8 cellular contexts compared by ENCODE assay signal in genomic region chr7:43735802-43736603, GRCh38. TPM values are rescaled to one million over a fixed set of nuclear protein-coding genes. Genes with fewer than 3 reads are reported as not detected.
A peak's percentile ranks its signal among the peaks of the same experiment; 100 is the strongest.
DNase-seq lines count a peak whose midpoint lies in the region; ATAC-seq, FAIRE-seq and TF ChIP-seq lines count a peak whose summit lies in the region.

No MANE protein-coding gene starts in this region.

- POLR2A ChIA-PET in A549 (lab: Yijun Ruan, JAX): interaction anchor here (1.3 kb wide), 1 partner anchor 153 kb away, joined by 4 read pairs; the partner anchor contains the start of gene STK17A

- intact Hi-C loops in mucosa of descending colon (cut with DNase I, micrococcal nuclease): no loop called here

- H3K4me1 Mint-ChIP-seq in activated naive CD8-positive, alpha-beta T cell (ENCODE audit: low read depth): peaks cover 7% of the 10 kb centered on the region
- H3K4me1 Mint-ChIP-seq in HFFc6 (ENCODE audit: low read depth): peaks cover 10% of the 10 kb centered on the region

- no peak for DNase-seq in A549 (ENCODE audit: low read depth in 1 of 2, low spot score in 1 of 2)
- DNase-seq in mucosa of descending colon: no peak
- DNase-seq in D341Med (ENCODE audit: low spot score): no peak
- DNase-seq in germinal center (ENCODE audit: low spot score): no peak
- DNase-seq in HFFc6: no peak

- H3K4me3 ChIP-seq in A549 (no peak overlapping the region), mucosa of descending colon (no peak overlapping the region)

- H3K27ac ChIP-seq in A549: peak overlapping the region; percentile 33 to 55; a peak in 1 of 6 replicates

- peak overlapping the region; percentile 25; the same call in 1 of the 3 replicates for H3K4me2 ChIP-seq in A549

- WGBS in A549 (ENCODE audit: missing lambda C conversion rate): 35% methylated on average over 2 of the region's 2 CpGs

- ATAC-seq in A549: no peak
- ATAC-seq in GM19035 (IDR thresholded peaks at IDR 0.05; ENCODE audit: unreplicated experiment): peak; percentile 78
- ATAC-seq in HG03159 (IDR thresholded peaks at IDR 0.05; ENCODE audit: unreplicated experiment): peak; percentile 83
- no peak for ATAC-seq in mucosa of descending colon

- CTCF ChIA-PET in A549 (lab: Yijun Ruan, JAX): interaction anchor here (1.3 to 4.7 kb wide), 2 partner anchors 13 to 103 kb away, joined by 3 to 25 read pairs; no protein-coding TSS in a partner anchor

- no peak for TF ChIP-seq POLR2A in A549 (IDR thresholded peaks at IDR 0.05; ENCODE audit: low read length)

- H3K36me3 ChIP-seq in mucosa of descending colon (ENCODE audit: low read depth): no peaks in the 10 kb centered on the region

- no peaks in the 10 kb centered on the region for H3K36me3 Mint-ChIP-seq in activated naive CD8-positive, alpha-beta T cell
- no peaks in the 10 kb centered on the region for H3K36me3 Mint-ChIP-seq in HFFc6 (ENCODE audit: low read depth)

- no peak for TF ChIP-seq EP300 in A549 (IDR thresholded peaks at IDR 0.05)

- H3K4me1 ChIP-seq in A549: peaks cover 8% of the 10 kb centered on the region; the same call in 2 of the 3 replicates
- H3K4me1 ChIP-seq in mucosa of descending colon (ENCODE audit: low read depth): no peaks in the 10 kb centered on the region

- H3K27me3 Mint-ChIP-seq in activated naive CD8-positive, alpha-beta T cell: no peaks in the 10 kb centered on the region
- H3K27me3 Mint-ChIP-seq in HFFc6 (ENCODE audit: insufficient read depth): peaks cover 8% of the 10 kb centered on the region

- no peak for TF ChIP-seq CTCF in A549 (IDR thresholded peaks at IDR 0.05)
- TF ChIP-seq CTCF in mucosa of descending colon (IDR thresholded peaks at IDR 0.05): no peak
- TF ChIP-seq CTCF in HFFc6 (IDR thresholded peaks at IDR 0.05): no peak

- H3K9me3 ChIP-seq in A549 (no peaks in the 10 kb centered on the region), mucosa of descending colon (no peaks in the 10 kb centered on the region)

- no peak for FAIRE-seq in A549 (lab: Jason Lieb, UNC)

- H3K9me3 Mint-ChIP-seq in activated naive CD8-positive, alpha-beta T cell (ENCODE audit: low read depth): no peaks in the 10 kb centered on the region
- H3K9me3 Mint-ChIP-seq in HFFc6: no peaks in the 10 kb centered on the region

- H3K4me3 Mint-ChIP-seq in activated naive CD8-positive, alpha-beta T cell: no peak overlapping the region
- H3K4me3 Mint-ChIP-seq in HFFc6: no peak overlapping the region

- no peak for TF ChIP-seq RAD21 in A549 (conservative IDR thresholded peaks at IDR 0.05 in 1 of 2, IDR thresholded peaks at IDR 0.05 in 1 of 2)

- peak overlapping the region; percentile 34 for H3K27ac Mint-ChIP-seq in activated naive CD8-positive, alpha-beta T cell
- H3K27ac Mint-ChIP-seq in HFFc6: no peak overlapping the region

TF ChIP-seq in A549, 52 proteins besides CTCF, POLR2A, EP300 and RAD21:
- TF ChIP-seq CHD2 (IDR thresholded peaks at IDR 0.05; ENCODE audit: low read length, partially characterized antibody): no peak
- no peak for TF ChIP-seq NR3C1 (IDR thresholded peaks at IDR 0.05)
- 0 out of 4 replicates have a peak, but pooled peaks have one; percentile 19 to 44 for TF ChIP-seq CEBPB (IDR thresholded peaks at IDR 0.05)
- TF ChIP-seq FOSL2 (IDR thresholded peaks at IDR 0.05): no peak
- no peak for TF ChIP-seq FOSL2 (CRISPR knock-in tag; IDR thresholded peaks at IDR 0.05)
TF ChIP-seq in A549: peak in this region for 1.

RNA-seq across cellular contexts. Expression of gene COA1, which starts 6.7 kb away (rescaled TPM):
- polyA plus RNA-seq in A549 (2011; rRNA removed) (57.5 and 84.0 TPM in 2 replicates), A549 (2017; fragmentation: RNase III; extraction: RNeasy Plus Mini Kit Qiagen cat#74134 plus additional on column Dnase treatment) (91.3 to 94.6 TPM (median 91.4 TPM) in 3 replicates)
- 22.8 and 32.3 TPM in 2 replicates for polyA plus RNA-seq in A549 (2012; cell fraction: cytosol; rRNA removed)
- polyA plus RNA-seq in A549 (2012; cell fraction: nucleus; rRNA removed): 12.7 and 39.8 TPM in 2 replicates
- polyA minus RNA-seq in A549 (2011; rRNA and poly(A)+ RNA removed): 59.7 and 63.3 TPM in 2 replicates
- 10 to 100 TPM; 35.1 to 42.1 (median 38.8) TPM for total RNA-seq in mucosa of descending colon
- total RNA-seq in HFFc6 (2021; fragmentation: NEBNext Ultra II Directional; extraction: Animal tissue kit (Norgen Biotek cat#: 25700)): 10 to 100 TPM; 52.5 to 61.5 (median 57.3) TPM

RNA-seq across cellular contexts. Expression of gene BLVRA, which starts 22.5 kb away (rescaled TPM):
- polyA plus RNA-seq in A549 (2011; rRNA removed): 71.3 and 85.4 TPM in 2 replicates
- polyA plus RNA-seq in A549 (2012; cell fraction: cytosol; rRNA removed): 50.1 and 63.7 TPM in 2 replicates
- polyA plus RNA-seq in A549 (2012; cell fraction: nucleus; rRNA removed): 23.7 and 31.3 TPM in 2 replicates
- 65.2 to 76.5 TPM (median 68.5 TPM) in 3 replicates for polyA plus RNA-seq in A549 (2017; fragmentation: RNase III; extraction: RNeasy Plus Mini Kit Qiagen cat#74134 plus additional on column Dnase treatment)
- 29.5 and 36.9 TPM in 2 replicates for polyA minus RNA-seq in A549 (2011; rRNA and poly(A)+ RNA removed)
- 10 to 100 TPM in 2 of 3 donors, 1 to 10 TPM in 1; 8.1 to 55.4 (median 12.9) TPM for total RNA-seq in mucosa of descending colon
- total RNA-seq in HFFc6 (2021; fragmentation: NEBNext Ultra II Directional; extraction: Animal tissue kit (Norgen Biotek cat#: 25700)): 10 to 100 TPM; 29.0 to 43.9 (median 36.0) TPM

Comparison
In these comparisons a context has a peak if more than half of its experiments do, and no peak if none do; other contexts are left out.
1. ATAC-seq: peak in GM19035 (single experiment) and HG03159 (single experiment); none in A549 (0 of 2) and mucosa of descending colon (single experiment).